Comparison of ENCODE assay signal across 19 cellular contexts in genomic region chr20:50317116-50317515, GRCh38.
"Had no signal": no experiment of that assay in that cellular context is flagged by ENCODE, and none has a peak within 500 bp of the region (broad histone marks: within the 10 kb centered on the region; RNA-seq: fewer than 3 reads in every experiment).

No MANE protein-coding gene starts in this region.

- H2AFZ ChIP-seq: neural progenitor cell had no signal

- H3K4me2 ChIP-seq: neural progenitor cell had no signal

- ATAC-seq: heart left ventricle; left colon; left ventricle myocardium superior; mucosa of descending colon; naive thymus-derived CD8-positive, alpha-beta T cell; pancreas; right cardiac atrium; stimulated activated memory B cell treated with anti-CD40 and anti-IgM and Interleukin-4, amounts not matched to agents 10 μg/mL and 1 μg/mL and 100 μg/mL, for 72 hours had no signal

- H3K27me3 ChIP-seq: heart left ventricle, neural progenitor cell, pancreas, tibial artery had no signal

- FAIRE-seq: pancreas had no signal

- H3K9me3 ChIP-seq: mucosa of descending colon, pancreas, tibial artery had no signal

- H3K36me3 ChIP-seq: heart left ventricle, neural progenitor cell, pancreas, tibial artery had no signal

- DNase-seq: effector CD4-positive, alpha-beta T cell; foreskin melanocyte; heart left ventricle; hippocampal formation; left colon; left ventricle myocardium superior; mucosa of descending colon; occipital lobe; pancreas; right cardiac atrium; stimulated activated CD4-positive, alpha-beta T cell treated with anti-CD3 and anti-CD28 coated beads, Interleukin-15, amount 100 ng/mL, for 24 hours; stimulated activated CD4-positive, alpha-beta T cell treated with anti-CD3 and anti-CD28 coated beads, Interleukin-1b, Interleukin-23, amount 100 ng/mL, for 48 hours; stimulated activated CD4-positive, alpha-beta T cell treated with anti-CD3 and anti-CD28 coated beads, Interleukin-4, amount 100 ng/mL, for 24 hours had no signal

- H3K9ac ChIP-seq: neural progenitor cell had no signal

- H3K27ac ChIP-seq: coronary artery, heart left ventricle, neural progenitor cell, pancreas had no signal

- H3K4me3 ChIP-seq: coronary artery, heart left ventricle, lung, mucosa of descending colon, neural progenitor cell, pancreas, tibial artery had no signal
